ENCODE assay signal across 18 cellular contexts in genomic region chr11:2857276-2857675, GRCh38. TPM values are rescaled to one million over a fixed set of nuclear protein-coding genes. Genes with fewer than 3 reads are reported as not detected.
A peak's percentile ranks its signal among the peaks of the same experiment; 100 is the strongest.
DNase-seq lines count a peak whose midpoint lies in the region; FAIRE-seq and TF ChIP-seq lines count a peak whose summit lies in the region.
"Had no signal": no experiment of that assay in that cellular context is flagged by ENCODE, and none has a peak within 500 bp of the region (broad histone marks: within the 10 kb centered on the region; RNA-seq: fewer than 3 reads in every experiment).

No MANE protein-coding gene starts in this region.

- peaks cover 0 to 18% (median 7%) of the 10 kb centered on the region in 4 experiments; a peak in 6 of 7 replicates for H3K4me1 ChIP-seq in H1 (replicated peaks in 1 of 4; ENCODE audit: control insufficient read depth in 3 of 4, insufficient read depth in 4 of 4, low read length in 3 of 4)
- H3K4me1 ChIP-seq in left ventricle myocardium inferior, result peaks cover 3% of the 10 kb centered on the region

- H3K27ac ChIP-seq in AG04450 (ENCODE audit: low read depth, low read length), result no peak overlapping the region
- no peak overlapping the region for H3K27ac ChIP-seq in H1 (ENCODE audit: low read depth, low read length)
- H3K27ac ChIP-seq in left ventricle myocardium inferior (replicated peaks), result no peak overlapping the region
- H3K27ac ChIP-seq: HL-60 had no signal

- H4K5ac ChIP-seq in H1 (ENCODE audit: insufficient read length, low read depth, low read length), result no peak overlapping the region

- H4K8ac ChIP-seq in H1 (ENCODE audit: extremely low read depth, insufficient read depth, low read length), result no peak overlapping the region

- no peak for TF ChIP-seq EP300 in H1 (IDR thresholded peaks at IDR 0.05; ENCODE audit: borderline replicate concordance in 1 of 2, low read depth in 2 of 2, low read length in 2 of 2)

- H3K36me3 ChIP-seq in H1 (ENCODE audit: control insufficient read depth in 2 of 4, insufficient read depth in 4 of 4, low read length in 3 of 4) (no peaks in the 10 kb centered on the region), left ventricle myocardium inferior (no peaks in the 10 kb centered on the region)

- TF ChIP-seq POLR2A in H1 (IDR thresholded peaks at IDR 0.05; ENCODE audit: control extremely low read depth in 1 of 2, low read depth in 2 of 2, low read length in 2 of 2), result no peak

- H2AFZ ChIP-seq in H1 (ENCODE audit: low read length), result no peak overlapping the region

- H3K56ac ChIP-seq in H1 (replicated peaks; ENCODE audit: insufficient read length, low read depth, low read length), result no peak overlapping the region

- no peaks in the 10 kb centered on the region for H3K4me1 Mint-ChIP-seq in progenitor cell of endocrine pancreas (ENCODE audit: low read depth)
- H3K4me1 Mint-ChIP-seq: CD4-positive, CD25-positive, alpha-beta regulatory T cell had no signal

- peak in 1 of 2 experiments; percentile 19; a peak in 1 of 4 replicates for TF ChIP-seq RAD21 in H1 (IDR thresholded peaks at IDR 0.05 in 1 of 2, conservative IDR thresholded peaks at IDR 0.05 in 1 of 2; ENCODE audit: low read depth in 2 of 2, low read length in 2 of 2)

- peaks cover 0 to 2% of the 10 kb centered on the region in 2 experiments for H4K20me1 ChIP-seq in H1 (replicated peaks in 1 of 2; ENCODE audit: control insufficient read depth in 1 of 2, insufficient read depth in 2 of 2, low read length in 2 of 2)

- POLR2A ChIA-PET in AG04450 (lab: Yijun Ruan, JAX), result no interaction called here
- POLR2A ChIA-PET in H1 (lab: Charles Lee; ENCODE audit: partially characterized antibody), result no interaction called here

- no peak overlapping the region for H3K4ac ChIP-seq in H1 (replicated peaks; ENCODE audit: insufficient read length, low read depth, low read length)

- H3K27ac Mint-ChIP-seq in progenitor cell of endocrine pancreas, result no peak overlapping the region
- H3K27ac Mint-ChIP-seq: B cell; CD4-positive, CD25-positive, alpha-beta regulatory T cell had no signal

- H3K79me1 ChIP-seq in H1 (ENCODE audit: low read depth, low read length), result no peaks in the 10 kb centered on the region

- CTCF ChIA-PET in AG04450 (lab: Charles Lee), result no interaction called here
- CTCF ChIA-PET in H1 (lab: Charles Lee; ENCODE audit: partially characterized antibody), result interaction anchor here (0.7 to 3.1 kb wide), 10 partner anchors 10 to 324 kb away, joined by 3 to 22 read pairs (median 4); partner anchors contain the start of gene CDKN1C

- no peak overlapping the region for H3K18ac ChIP-seq in H1 (ENCODE audit: extremely low read depth, low read length)

- H3K14ac ChIP-seq in H1 (ENCODE audit: insufficient read length), result no peak overlapping the region

- intact Hi-C loops in left ventricle myocardium inferior (cut with micrococcal nuclease), result no loop called here

- H3K36me3 Mint-ChIP-seq in progenitor cell of endocrine pancreas (ENCODE audit: insufficient read depth), result no peaks in the 10 kb centered on the region
- H3K36me3 Mint-ChIP-seq: CD4-positive, CD25-positive, alpha-beta regulatory T cell had no signal

- no peak overlapping the region for H2BK12ac ChIP-seq in H1 (ENCODE audit: low read depth, low read length)

- peaks cover 65% of the 10 kb centered on the region for H3K27me3 ChIP-seq in AG04450 (ENCODE audit: control insufficient read depth, insufficient read depth, low read length)
- H3K27me3 ChIP-seq in H1 (replicated peaks in 1 of 4; ENCODE audit: control insufficient read depth in 3 of 4, extremely low read depth in 1 of 4, insufficient read depth in 3 of 4, low read length in 3 of 4), result peaks cover 7 to 51% (median 36%) of the 10 kb centered on the region in 4 experiments
- peaks cover 16% of the 10 kb centered on the region for H3K27me3 ChIP-seq in left ventricle myocardium inferior (ENCODE audit: low read depth)

- H3K9me3 Mint-ChIP-seq in progenitor cell of endocrine pancreas (ENCODE audit: low read depth), result no peaks in the 10 kb centered on the region

- peaks cover 6% of the 10 kb centered on the region; the same call in 1 of the 2 replicates for H3K23me2 ChIP-seq in H1 (ENCODE audit: low read depth, low read length)

- H2BK15ac ChIP-seq in H1 (ENCODE audit: low read length), result no peak overlapping the region

- H3K4me3 Mint-ChIP-seq in progenitor cell of endocrine pancreas (ENCODE audit: low read depth), result no peak overlapping the region
- H3K4me3 Mint-ChIP-seq: B cell; CD4-positive, CD25-positive, alpha-beta regulatory T cell had no signal

- H2BK5ac ChIP-seq in H1 (ENCODE audit: low read depth, low read length), result no peak overlapping the region

- H3K79me2 ChIP-seq in H1 (ENCODE audit: control insufficient read depth in 1 of 2, insufficient read depth in 2 of 2, low read length in 2 of 2), result no peaks in the 10 kb centered on the region

- no peak overlapping the region for H3K4me2 ChIP-seq in H1 (ENCODE audit: insufficient read depth in 1 of 2, low read depth in 2 of 2, low read length in 2 of 2)

- peak; percentile 15; the same call in 1 of the 2 replicates for TF ChIP-seq CTCF in AG04450 (IDR thresholded peaks at IDR 0.05; ENCODE audit: low read depth, low read length)
- peak; percentile 7; the same call in 1 of the 2 replicates for TF ChIP-seq CTCF in GM12875 (IDR thresholded peaks at IDR 0.05; ENCODE audit: borderline replicate concordance, insufficient read depth, low read depth, low read length)
- peak in 2 of 3 experiments; percentile 28 to 44; a peak in 2 of 4 replicates for TF ChIP-seq CTCF in H1 (IDR thresholded peaks at IDR 0.05; ENCODE audit: control extremely low read depth in 1 of 3, insufficient read depth in 1 of 3, low read depth in 1 of 3, low read length in 3 of 3)
- peak; percentile 28 for TF ChIP-seq CTCF in progenitor cell of endocrine pancreas (IDR thresholded peaks at IDR 0.05; ENCODE audit: unreplicated experiment)
- TF ChIP-seq CTCF in left ventricle myocardium inferior (IDR thresholded peaks at IDR 0.05; ENCODE audit: borderline replicate concordance), result no peak

- no peak overlapping the region for H3K9ac ChIP-seq in H1 (replicated peaks in 1 of 4; ENCODE audit: extremely low read depth in 1 of 4, low read depth in 3 of 4, low read length in 3 of 4)

- no peak for DNase-seq in AG04450 (ENCODE audit: low read depth, low spot score)
- DNase-seq in H1 (ENCODE audit: low read depth in 1 of 2, low spot score in 2 of 2), result no peak
- DNase-seq in progenitor cell of endocrine pancreas (ENCODE audit: low spot score, unreplicated experiment), result no peak
- DNase-seq in left ventricle myocardium inferior, result no peak
- no peak for DNase-seq in NK-92 (lab: John Stamatoyannopoulos, UW; ENCODE audit: unreplicated experiment)
- DNase-seq in kidney glomerular epithelial cell (lab: John Stamatoyannopoulos, UW), result no peak
- DNase-seq: 8988T; C1 segment of cervical spinal cord; Caco-2; CD4-positive, CD25-positive, alpha-beta regulatory T cell; HCEC 1CT; IMR-90; KBM-7 had no signal

- H2BK20ac ChIP-seq in H1 (ENCODE audit: low read length), result no peak overlapping the region

- H3K23ac ChIP-seq in H1 (ENCODE audit: insufficient read length), result no peak overlapping the region

- H2AK5ac ChIP-seq in H1 (ENCODE audit: low read depth, low read length), result no peak overlapping the region

- H4K91ac ChIP-seq in H1 (replicated peaks; ENCODE audit: insufficient read length, low read length), result no peak overlapping the region

- FAIRE-seq in H1 (lab: Jason Lieb, UNC), result no peak
- FAIRE-seq: D721Med, G401.6 had no signal

- H3K4me3 ChIP-seq in AG04450 (ENCODE audit: low read depth, low read length), result no peak overlapping the region
- H3K4me3 ChIP-seq in GM12875 (ENCODE audit: low read depth, low read length), result no peak overlapping the region
- H3K4me3 ChIP-seq in H1 (ENCODE audit: extremely low read depth in 1 of 4, insufficient read depth in 2 of 4, low read depth in 3 of 4, low read length in 4 of 4), result no peak overlapping the region
- H3K4me3 ChIP-seq in left ventricle myocardium inferior, result no peak overlapping the region

- H3K27me3 Mint-ChIP-seq in progenitor cell of endocrine pancreas, result peaks cover 36% of the 10 kb centered on the region

- no peak overlapping the region for H2BK120ac ChIP-seq in H1 (replicated peaks; ENCODE audit: low read depth, low read length)

- WGBS in H1 (ENCODE audit: extremely low coverage in 1 of 2, insufficient coverage in 1 of 2, insufficient read length in 1 of 2, insufficient replicate concordance in 2 of 2, low coverage in 1 of 2, low lambda C conversion rate in 2 of 2, missing lambda C conversion rate in 1 of 2), 2 experiments, result 81% methylated on average over 9 of the region's 11 CpGs; no CpG with 5 or more reads in 1 of the 2 experiments

- H3K9me3 ChIP-seq in AG04450 (ENCODE audit: control insufficient read depth, insufficient read depth, low read length) (peaks cover 4% of the 10 kb centered on the region; the same call in 1 of the 2 replicates), H1 (ENCODE audit: insufficient read depth in 2 of 2, low read depth in 1 of 2, low read length in 1 of 2) (no peaks in the 10 kb centered on the region; a peak in 1 of 4 replicates), left ventricle myocardium inferior (replicated peaks) (no peaks in the 10 kb centered on the region)
- H3K9me3 ChIP-seq: Caco-2 had no signal

TF ChIP-seq in H1, 55 proteins besides CTCF, POLR2A, EP300 and RAD21 (continues in another document):
- no peak for TF ChIP-seq TCF12 (IDR thresholded peaks at IDR 0.05; ENCODE audit: low read depth, low read length)
- TF ChIP-seq FOSL1 (IDR thresholded peaks at IDR 0.05; ENCODE audit: insufficient read depth, low read depth, low read length), result no peak

RNA-seq across cellular contexts. Expression of gene CDKN1C, which starts 28.3 kb away (rescaled TPM):
- polyA plus RNA-seq in AG04450 (2011; rRNA removed) (6.3 and 8.1 TPM in 2 replicates), H1 (2011; rRNA removed) (14.1 and 21.8 TPM in 2 replicates)
- 1.8 and 4.0 TPM in 2 replicates for polyA minus RNA-seq in AG04450 (2011; rRNA and poly(A)+ RNA removed)
- 12.8 and 16.2 TPM in 2 replicates for total RNA-seq in H1 (2021; fragmentation: NEBNext Ultra II Directional; extraction: Animal tissue kit (Norgen Biotek cat#: 25700))
- 13.5 TPM for polyA plus RNA-seq in H1 (2011; cell fraction: cytosol; rRNA removed)
- polyA plus RNA-seq in H1 (2011; cell fraction: nucleus; rRNA removed), result 19.1 TPM
- polyA plus RNA-seq in H1 (2012, experiment 1 of 2), result 5.5 to 12.0 TPM (median 10.3 TPM) in 4 replicates
- polyA plus RNA-seq in H1 (2012, experiment 2 of 2), result 12.8 TPM
- 12.8 TPM for polyA plus RNA-seq in H1 (2013, experiment 1 of 2)
- 10.8 TPM for polyA plus RNA-seq in H1 (2013, experiment 2 of 2)
- polyA minus RNA-seq in H1 (2011; rRNA and poly(A)+ RNA removed), result 1.7 and 2.9 TPM in 2 replicates
- 16.9 TPM for polyA minus RNA-seq in H1 (2011; cell fraction: cytosol; rRNA and poly(A)+ RNA removed)
- polyA minus RNA-seq in H1 (2011; cell fraction: nucleus; rRNA and poly(A)+ RNA removed), result 23.8 TPM
- total RNA-seq in progenitor cell of endocrine pancreas (247 and 268 TPM in 2 replicates), left ventricle myocardium inferior (33.0 TPM)
